In the genomic region with DNA sequence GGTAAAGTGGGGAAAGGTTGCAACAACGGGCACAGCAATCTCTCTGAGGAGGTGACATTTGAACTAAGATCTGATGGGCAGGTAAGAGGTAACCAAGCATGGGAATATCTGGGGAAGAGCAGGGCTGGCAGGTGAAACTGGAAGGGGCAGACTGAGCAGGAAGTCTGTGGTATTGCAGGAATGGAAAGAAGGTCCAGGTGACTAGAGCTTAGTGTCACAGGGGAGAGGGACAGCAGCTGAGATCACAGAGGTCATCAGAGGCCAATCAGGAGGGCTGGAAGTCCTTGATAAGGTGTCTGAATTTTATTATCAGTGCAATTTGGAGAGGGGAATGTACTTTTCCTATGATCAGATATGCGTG, we compare ENCODE assay signal across 27 cellular contexts.
DNase-seq lines count a peak whose midpoint lies in the region; ATAC-seq and TF ChIP-seq lines count a peak whose summit lies in the region.
"Had no signal": no experiment of that assay in that cellular context is flagged by ENCODE, and none has a peak within 500 bp of the region (broad histone marks: within the 10 kb centered on the region; RNA-seq: fewer than 3 reads in every experiment).

No MANE protein-coding gene starts in this region.

- no peak overlapping the region for H3K9ac ChIP-seq in PC-3 (ENCODE audit: low read length)
- H3K9ac ChIP-seq: neural progenitor cell had no signal

- H3K36me3 Mint-ChIP-seq in type B pancreatic cell: no peaks in the 10 kb centered on the region
- H3K36me3 Mint-ChIP-seq: activated naive CD8-positive, alpha-beta T cell; neural progenitor cell had no signal

- WGBS in thyroid gland, 2 donors: 59% methylated on average over 2 of the region's 2 CpGs

- H3K27ac ChIP-seq in cardiac muscle cell (peak overlapping the region; percentile 100), PC-3 (ENCODE audit: low read length) (no peak overlapping the region), thyroid gland (no peak overlapping the region)
- H3K27ac ChIP-seq: coronary artery, esophagus muscularis mucosa, foreskin keratinocyte, heart right ventricle, neural progenitor cell, Peyer's patch had no signal

- H3K27me3 ChIP-seq in cardiac muscle cell (no peaks in the 10 kb centered on the region), PC-3 (ENCODE audit: low read length) (peaks cover 35% of the 10 kb centered on the region), thyroid gland (no peaks in the 10 kb centered on the region)
- H3K27me3 ChIP-seq: esophagus muscularis mucosa, heart right ventricle, Peyer's patch had no signal

- H3F3A ChIP-seq in PC-3 (ENCODE audit: low read length, unreplicated experiment): no peaks in the 10 kb centered on the region

- H3K4me1 Mint-ChIP-seq in type B pancreatic cell (ENCODE audit: unreplicated experiment): peaks cover 9% of the 10 kb centered on the region

- H3K9me2 ChIP-seq in PC-3 (replicated peaks; ENCODE audit: low read length): no peaks in the 10 kb centered on the region

- POLR2A ChIA-PET in PC-3 (lab: Charles Lee; ENCODE audit: unreplicated experiment): no interaction called here

- intact Hi-C loops in left cardiac atrium (cut with DNase I): no loop called here
- intact Hi-C loops in PC-3 (cut with micrococcal nuclease): no loop called here
- intact Hi-C loops in thyroid gland (cut with DNase I): no loop called here

- no peaks in the 10 kb centered on the region for H4K20me1 ChIP-seq in PC-3 (ENCODE audit: low read length)

- no peaks in the 10 kb centered on the region for H3K79me2 ChIP-seq in PC-3 (ENCODE audit: low read length)

- H3K4me3 Mint-ChIP-seq in type B pancreatic cell: no peak overlapping the region
- H3K4me3 Mint-ChIP-seq: activated CD8-positive, alpha-beta T cell treated with anti-CD3 and anti-CD28 coated beads for 36 hours; activated naive CD8-positive, alpha-beta T cell; neural progenitor cell had no signal

- H3K9me3 ChIP-seq in cardiac muscle cell (ENCODE audit: low read depth) (no peaks in the 10 kb centered on the region), PC-3 (ENCODE audit: low read length) (no peaks in the 10 kb centered on the region), thyroid gland (no peaks in the 10 kb centered on the region)
- H3K9me3 ChIP-seq: esophagus muscularis mucosa, HAP-1, heart right ventricle, Peyer's patch had no signal

- DNase-seq in cardiac muscle cell (ENCODE audit: low read depth in 1 of 2, low spot score in 1 of 2): no peak
- DNase-seq in left cardiac atrium: no peak
- peak; percentile 21 for DNase-seq in PC-3
- peak; percentile 78 for DNase-seq in islet precursor cell
- DNase-seq in type B pancreatic cell (ENCODE audit: extremely low spot score, unreplicated experiment): peak; percentile 15
- DNase-seq in T-helper 2 cell: no peak
- no peak for DNase-seq in thyroid gland
- no peak for DNase-seq in SKM-1 treated with dmso at 0.1 percent for 144 hours (lab: John Stamatoyannopoulos, UW; ENCODE audit: unreplicated experiment)
- DNase-seq: activated CD8-positive, alpha-beta T cell treated with anti-CD3 and anti-CD28 coated beads for 36 hours; activated effector memory CD4-positive, alpha-beta T cell treated with Interleukin-2 at 50 U/mL for 16 hours; activated T-cell treated with anti-CD3 and anti-CD28 coated beads for 4 hours; anterior cingulate cortex; DMS79; effector memory CD4-positive, alpha-beta T cell; GF-D8; heart right ventricle; Kasumi-1; NCI-H446 treated with DMSO at 0.1 percent for 48 hours; Peyer's patch; SIG-M5; stimulated activated naive CD8-positive, alpha-beta T cell treated with anti-CD3 and anti-CD28 coated beads, Interleukin-15, Interleukin-2, amounts not matched to agents 100 U/mL and 50 U/mL, for 24 hours had no signal

- CTCF ChIA-PET in PC-3 (lab: Charles Lee): no interaction called here

- H3K4me2 ChIP-seq in PC-3 (ENCODE audit: low read length): no peak overlapping the region
- H3K4me2 ChIP-seq: neural progenitor cell had no signal

- H2AFZ ChIP-seq in PC-3 (ENCODE audit: low read length): no peak overlapping the region
- H2AFZ ChIP-seq: neural progenitor cell had no signal

- H3K27ac Mint-ChIP-seq in type B pancreatic cell: no peak overlapping the region
- H3K27ac Mint-ChIP-seq: activated CD8-positive, alpha-beta T cell treated with anti-CD3 and anti-CD28 coated beads for 36 hours; activated naive CD8-positive, alpha-beta T cell; neural progenitor cell had no signal

- no peaks in the 10 kb centered on the region for H3K27me3 Mint-ChIP-seq in type B pancreatic cell

- TF ChIP-seq CTCF in cardiac muscle cell (IDR thresholded peaks at IDR 0.05; ENCODE audit: low read depth, low read length): no peak
- no peak for TF ChIP-seq CTCF in PC-3 (conservative IDR thresholded peaks at IDR 0.05; ENCODE audit: low read depth, low read length)
- no peak for TF ChIP-seq CTCF in type B pancreatic cell (conservative IDR thresholded peaks at IDR 0.05)
- TF ChIP-seq CTCF in thyroid gland (IDR thresholded peaks at IDR 0.05): peak in 1 of 6 experiments; percentile 12

- no peak for TF ChIP-seq POLR2A in thyroid gland (IDR thresholded peaks at IDR 0.05)

- H3K9me3 Mint-ChIP-seq in type B pancreatic cell: peaks cover 4% of the 10 kb centered on the region
- H3K9me3 Mint-ChIP-seq: activated CD8-positive, alpha-beta T cell treated with anti-CD3 and anti-CD28 coated beads for 36 hours; neural progenitor cell had no signal

- ATAC-seq in left cardiac atrium (no peak), PC-3 (0 out of 2 replicates have a peak, but pooled peaks have one; percentile 29)
- ATAC-seq: activated CD8-positive, alpha-beta T cell treated with anti-CD3 and anti-CD28 coated beads for 36 hours; foreskin keratinocyte; heart right ventricle; stimulated activated naive CD8-positive, alpha-beta T cell treated with anti-CD3 and anti-CD28 coated beads, Interleukin-15, Interleukin-2, amounts not matched to agents 100 U/mL and 50 U/mL, for 24 hours had no signal

- H3K4me1 ChIP-seq in cardiac muscle cell (ENCODE audit: low read depth) (peaks cover 42% of the 10 kb centered on the region), PC-3 (ENCODE audit: insufficient read depth, low read length) (no peaks in the 10 kb centered on the region), thyroid gland (no peaks in the 10 kb centered on the region)
- H3K4me1 ChIP-seq: foreskin keratinocyte, HAP-1, neural progenitor cell, Peyer's patch had no signal

- H3K36me3 ChIP-seq in cardiac muscle cell (no peaks in the 10 kb centered on the region), PC-3 (ENCODE audit: low read depth, low read length) (no peaks in the 10 kb centered on the region), thyroid gland (no peaks in the 10 kb centered on the region)
- H3K36me3 ChIP-seq: esophagus muscularis mucosa, HAP-1, heart right ventricle, neural progenitor cell, Peyer's patch had no signal

- no TSS peak for BruUV-seq in PC-3 (replicated peaks; lab: Mats Ljungman, UMichigan)

- H3K4me3 ChIP-seq in cardiac muscle cell (no peak overlapping the region), PC-3 (ENCODE audit: low read length) (no peak overlapping the region), thyroid gland (replicated peaks in 1 of 3) (no peak overlapping the region)
- H3K4me3 ChIP-seq: coronary artery, esophagus muscularis mucosa, HAP-1, heart right ventricle, neural progenitor cell, Peyer's patch had no signal

Comparison
In these comparisons a context has a peak if more than half of its experiments do, and no peak if none do; other contexts are left out.
1. DNase-seq: peak in PC-3 (single experiment), islet precursor cell (single experiment) and type B pancreatic cell (single experiment); none in cardiac muscle cell (0 of 2), left cardiac atrium (single experiment), T-helper 2 cell (0 of 5), thyroid gland (0 of 2) and SKM-1 treated with dmso at 0.1 percent for 144 hours (single experiment).